ENCODE assay signal across 28 cellular contexts in genomic region chr4:17418010-17418409, GRCh38.
"Had no signal": no experiment of that assay in that cellular context is flagged by ENCODE, and none has a peak within 500 bp of the region (broad histone marks: within the 10 kb centered on the region; RNA-seq: fewer than 3 reads in every experiment).

No MANE protein-coding gene starts in this region.

- H3K27me3 ChIP-seq: neural progenitor cell, neutrophil, right atrium auricular region, right lobe of liver, tibial nerve, upper lobe of left lung, vagina had no signal

- H3K9me3 ChIP-seq: lower lobe of right lung, neutrophil, right lobe of liver, vagina had no signal

- H3K27ac ChIP-seq: lower lobe of right lung, neural progenitor cell, neutrophil, parathyroid adenoma, right atrium auricular region, right lobe of liver, tibial nerve, upper lobe of left lung, vagina had no signal

- H3K4me3 ChIP-seq: lower lobe of right lung, neural progenitor cell, right atrium auricular region, right lobe of liver, smooth muscle cell, tibial nerve, upper lobe of left lung, vagina had no signal

- ATAC-seq: left lobe of liver; left ventricle myocardium superior; lower lobe of right lung; natural killer cell; right lobe of liver; stimulated activated memory B cell treated with anti-CD40 and anti-IgM and Interleukin-4, amounts not matched to agents 10 μg/mL and 1 μg/mL and 100 μg/mL, for 72 hours; stimulated activated naive CD8-positive, alpha-beta T cell treated with anti-CD3 and anti-CD28 coated beads, Interleukin-15, amount 100 ng/mL, for 72 hours had no signal

- H3K79me2 ChIP-seq: parathyroid adenoma had no signal

- H3K4me1 ChIP-seq: lower lobe of right lung, neural progenitor cell, parathyroid adenoma, right atrium auricular region, right lobe of liver, tibial nerve, upper lobe of left lung, vagina had no signal

- DNase-seq: hippocampal formation; islet precursor cell; left ventricle myocardium superior; lower lobe of right lung; mammary epithelial cell; mesenchymal stem cell; naive B cell; natural killer cell; nephron progenitor cell; occipital lobe; right lobe of liver; stimulated activated CD4-positive, alpha-beta T cell treated with anti-CD3 and anti-CD28 coated beads, Interleukin-1b, Interleukin-23, amount 100 ng/mL, for 48 hours; stimulated activated CD4-positive, alpha-beta T cell treated with anti-CD3 and anti-CD28 coated beads, Interleukin-2, amount 100 ng/mL, for 48 hours; stimulated activated CD4-positive, alpha-beta T cell treated with anti-CD3 and anti-CD28 coated beads, Interleukin-4, amount 100 ng/mL, for 4 hours; stimulated activated CD8-positive, alpha-beta memory T cell treated with anti-CD3 and anti-CD28 coated beads, Interleukin-4, amount 100 ng/mL, for 48 hours; stimulated activated naive CD4-positive, alpha-beta T cell treated with Interleukin-2 at 50 U/mL for 16 hours; stimulated activated naive CD8-positive, alpha-beta T cell treated with anti-CD3 and anti-CD28 coated beads, Interleukin-15, amount 100 ng/mL, for 72 hours; substantia nigra; upper lobe of left lung had no signal

- H3K36me3 ChIP-seq: lower lobe of right lung, neural progenitor cell, neutrophil, right atrium auricular region, right lobe of liver, tibial nerve, upper lobe of left lung, vagina had no signal

- H3K4me2 ChIP-seq: neural progenitor cell, smooth muscle cell had no signal

- H3K9ac ChIP-seq: neural progenitor cell, parathyroid adenoma had no signal

- H2AFZ ChIP-seq: neural progenitor cell, parathyroid adenoma had no signal
